Comparison of ENCODE assay signal across 13 cellular contexts in genomic region chr12:69698769-69699540, GRCh38. TPM values are rescaled to one million over a fixed set of nuclear protein-coding genes. Genes with fewer than 3 reads are reported as not detected.
DNase-seq lines count a peak whose midpoint lies in the region; ATAC-seq lines count a peak whose summit lies in the region.
"Had no signal": no experiment of that assay in that cellular context is flagged by ENCODE, and none has a peak within 500 bp of the region (broad histone marks: within the 10 kb centered on the region; RNA-seq: fewer than 3 reads in every experiment).

Gene BEST3, minus strand, starts transcription at chr12:69699303. Its CDS starts 1,505 bp downstream, at chr12:69697798.

- no peak within 1 kb of the TSS for H3K4me3 Mint-ChIP-seq in immature natural killer cell
- H3K4me3 Mint-ChIP-seq: activated naive CD4-positive, alpha-beta T cell treated with anti-CD3 and anti-CD28 coated beads, Interleukin-2, amount 50 U/mL, for 24 hours had no signal

- ATAC-seq in HG02973 (IDR thresholded peaks at IDR 0.05; ENCODE audit: unreplicated experiment) (no peak), HG02623 (IDR thresholded peaks at IDR 0.05; ENCODE audit: unreplicated experiment) (no peak)

- peaks cover 3 to 4% (median 3%) of the 10 kb centered on the region in 3 donors for H3K27me3 Mint-ChIP-seq in immature natural killer cell (ENCODE audit: low read depth in 3 of 3)
- H3K27me3 Mint-ChIP-seq: activated naive CD4-positive, alpha-beta T cell treated with anti-CD3 and anti-CD28 coated beads, Interleukin-2, amount 50 U/mL, for 24 hours; progenitor cell of endocrine pancreas had no signal

- peaks cover 0 to 2% (median 0%) of the 10 kb centered on the region in 6 donors for H3K9me3 Mint-ChIP-seq in immature natural killer cell
- H3K9me3 Mint-ChIP-seq: activated naive CD4-positive, alpha-beta T cell treated with anti-CD3 and anti-CD28 coated beads, Interleukin-2, amount 50 U/mL, for 24 hours had no signal

- no peaks in the 10 kb centered on the region for H3K36me3 Mint-ChIP-seq in immature natural killer cell
- H3K36me3 Mint-ChIP-seq: activated naive CD4-positive, alpha-beta T cell treated with anti-CD3 and anti-CD28 coated beads, Interleukin-2, amount 50 U/mL, for 24 hours had no signal

- peak; percentile 67 for DNase-seq in DMS53 (lab: John Stamatoyannopoulos, UW)
- DNase-seq in NCI-H1436 treated with DMSO at 0.1 percent for 48 hours (lab: John Stamatoyannopoulos, UW), result peak; percentile 87
- DNase-seq in NCI-H510A (lab: John Stamatoyannopoulos, UW), result peak; percentile 84
- DNase-seq in myocyte (ENCODE audit: low read depth), result peak; percentile 93
- no peak for DNase-seq in immature natural killer cell
- DNase-seq in occipital lobe (lab: John Stamatoyannopoulos, UW), result no peak
- DNase-seq: activated CD8-positive, alpha-beta memory T cell treated with anti-CD3 and anti-CD28 coated beads for 24 hours; stimulated activated CD4-positive, alpha-beta T cell treated with anti-CD3 and anti-CD28 coated beads, Interleukin-4, amount 100 ng/mL, for 24 hours; stomach had no signal

- no peak within 1 kb of the TSS for H3K27ac Mint-ChIP-seq in immature natural killer cell
- H3K27ac Mint-ChIP-seq: activated naive CD4-positive, alpha-beta T cell treated with anti-CD3 and anti-CD28 coated beads, Interleukin-2, amount 50 U/mL, for 24 hours; progenitor cell of endocrine pancreas had no signal

- H3K4me1 Mint-ChIP-seq in immature natural killer cell, result no peaks in the 10 kb centered on the region
- H3K4me1 Mint-ChIP-seq: activated naive CD4-positive, alpha-beta T cell treated with anti-CD3 and anti-CD28 coated beads, Interleukin-2, amount 50 U/mL, for 24 hours had no signal

RNA-seq across cellular contexts. Expression of gene BEST3, which starts in this region (rescaled TPM):
- total RNA-seq in myocyte (40.9 and 42.2 TPM in 2 replicates), occipital lobe (0.78 TPM)
- polyA plus RNA-seq in myocyte (2012), result 14.7 TPM
- not detected for polyA plus RNA-seq in immature natural killer cell
- total RNA-seq: progenitor cell of endocrine pancreas had no signal
- polyA plus RNA-seq: stomach had no signal

Comparison
In these comparisons a context has a peak if more than half of its experiments do, and no peak if none do; other contexts are left out.
1. RNA of gene BEST3 (total RNA-seq): 40.9 to 42.2 TPM in myocyte; 0.78 TPM in occipital lobe (single experiment); every median in the first group is over 10 times any median in the second.
2. DNase-seq: peak in DMS53 (single experiment), NCI-H1436 treated with DMSO at 0.1 percent for 48 hours (single experiment), NCI-H510A (single experiment) and myocyte (single experiment); none in immature natural killer cell (0 of 3) and occipital lobe (single experiment).